8 cellular contexts compared by ENCODE assay signal in genomic region chr11:69497221-69497787, GRCh38. TPM values are rescaled to one million over a fixed set of nuclear protein-coding genes. Genes with fewer than 3 reads are reported as not detected.
DNase-seq lines count a peak whose midpoint lies in the region; ATAC-seq and TF ChIP-seq lines count a peak whose summit lies in the region.

No MANE protein-coding gene starts in this region.

- intact Hi-C loops in adrenal gland (cut with DNase I), result no loop called here
- intact Hi-C loops in cardiac septum (cut with DNase I), result loop anchor here (2.0 to 5.0 kb wide), 3 partner anchors 55 to 195 kb away; no protein-coding TSS in a partner anchor
- intact Hi-C loops in psoas muscle (cut with DNase I), result no loop called here

- 30 to 45% (median 41%) methylated on average over 4 to 19 of the region's 19 CpGs for WGBS in adrenal gland, 4 donors
- 6 to 14% (median 8%) methylated on average over 18 to 19 of the region's 19 CpGs for WGBS in psoas muscle, 3 donors

- H3K27ac ChIP-seq in adrenal gland (peak overlapping the region in 2 of 5 donors; percentile 17 to 80), psoas muscle (no peak overlapping the region)

- H3K4me3 ChIP-seq in adrenal gland, result no peak overlapping the region
- H3K4me3 ChIP-seq in psoas muscle, result no peak overlapping the region

- TF ChIP-seq POLR2A in adrenal gland (IDR thresholded peaks at IDR 0.05), result no peak

- TF ChIP-seq CTCF in adrenal gland (IDR thresholded peaks at IDR 0.05) (no peak), psoas muscle (IDR thresholded peaks at IDR 0.05) (no peak)

- H3K9me3 ChIP-seq in adrenal gland (replicated peaks in 1 of 3), result no peaks in the 10 kb centered on the region
- H3K9me3 ChIP-seq in psoas muscle, result no peaks in the 10 kb centered on the region

- no peaks in the 10 kb centered on the region for H3K27me3 ChIP-seq in adrenal gland
- H3K27me3 ChIP-seq in psoas muscle (ENCODE audit: insufficient read depth in 3 of 3, low read length in 2 of 3), result no peaks in the 10 kb centered on the region

- H3K36me3 ChIP-seq in adrenal gland (replicated peaks in 1 of 2) (no peaks in the 10 kb centered on the region), psoas muscle (ENCODE audit: insufficient read depth in 1 of 2, low read depth in 1 of 2) (no peaks in the 10 kb centered on the region)

- ATAC-seq in psoas muscle, result peak; percentile 94 to 96 (median 94)
- ATAC-seq in GM21576 (IDR thresholded peaks at IDR 0.05; ENCODE audit: unreplicated experiment), result no peak
- ATAC-seq in GM21360 (IDR thresholded peaks at IDR 0.05; ENCODE audit: unreplicated experiment), result no peak

- DNase-seq in EL (peak; percentile 99), adrenal gland (peak in 6 of 7 donors; percentile 22 to 78 (median 54)), cardiac septum (ENCODE audit: low spot score) (peak; percentile 90), psoas muscle (peak; percentile 86 to 87), NCI-H146 (lab: John Stamatoyannopoulos, UW) (no peak), NCI-H2081 (lab: John Stamatoyannopoulos, UW) (no peak)

- no peaks in the 10 kb centered on the region for H3K4me1 ChIP-seq in adrenal gland (replicated peaks in 1 of 2)
- peaks cover 15% of the 10 kb centered on the region for H3K4me1 ChIP-seq in psoas muscle

RNA-seq across cellular contexts. Expression of gene LINC01488, which starts 15.8 kb away (rescaled TPM):
- total RNA-seq in adrenal gland, result not detected
- not detected for polyA plus RNA-seq in adrenal gland
- 0.19 TPM for total RNA-seq in cardiac septum
- not detected for total RNA-seq in psoas muscle
- under 1 TPM in 1 of 3 donors, not detected in 2; 0.03 TPM for polyA plus RNA-seq in psoas muscle

Comparison
In these comparisons a context has a peak if more than half of its experiments do, and no peak if none do; other contexts are left out.
1. DNase-seq: peak in EL (single experiment), adrenal gland (6 of 7), cardiac septum (single experiment) and psoas muscle (2 of 2); none in NCI-H146 (single experiment) and NCI-H2081 (0 of 2).
2. ATAC-seq: peak in psoas muscle (4 of 4); none in GM21576 (single experiment) and GM21360 (single experiment).